Comparison of ENCODE assay signal across 8 cellular contexts in genomic region chr2:189412330-189412953, GRCh38. TPM values are rescaled to one million over a fixed set of nuclear protein-coding genes. Genes with fewer than 3 reads are reported as not detected.
DNase-seq lines count a peak whose midpoint lies in the region; ATAC-seq and TF ChIP-seq lines count a peak whose summit lies in the region.

No MANE protein-coding gene starts in this region.

- peak overlapping the region; percentile 61 for H2AFZ ChIP-seq in GM23248

- H3K27ac ChIP-seq in GM23248 (peak overlapping the region; percentile 76), coronary artery (peak overlapping the region; percentile 21 to 59), mesendoderm (ENCODE audit: low read depth, low read length) (no peak overlapping the region), stomach smooth muscle (ENCODE audit: low read length) (peak overlapping the region; percentile 63)

- no peak overlapping the region for H3K23ac ChIP-seq in mesendoderm (ENCODE audit: low read length)

- H3K4me1 ChIP-seq in GM23248 (ENCODE audit: insufficient read depth) (peaks cover 39% of the 10 kb centered on the region), mesendoderm (ENCODE audit: control insufficient read depth, low read depth, low read length) (no peaks in the 10 kb centered on the region), stomach smooth muscle (ENCODE audit: control insufficient read depth, insufficient read depth, low read length) (peaks cover 5% of the 10 kb centered on the region)

- H3K9me3 Mint-ChIP-seq in T-cell = no peaks in the 10 kb centered on the region

- H3F3A ChIP-seq in GM23248 (ENCODE audit: insufficient read depth) = peaks cover 23% of the 10 kb centered on the region

- no peak overlapping the region for H4K8ac ChIP-seq in mesendoderm (ENCODE audit: low read depth, low read length)

- no peak overlapping the region for H2BK120ac ChIP-seq in mesendoderm (ENCODE audit: low read depth, low read length)

- POLR2A ChIA-PET in T-cell (lab: Charles Lee) = interaction anchor here in 1 of 2 donors (0.6 kb wide), 1 partner anchor 343 kb away, joined by 3 read pairs; no protein-coding TSS in a partner anchor

- H3K9me3 ChIP-seq in GM23248 (ENCODE audit: low read depth) (no peaks in the 10 kb centered on the region), stomach smooth muscle (ENCODE audit: control insufficient read depth in 2 of 2, low read length in 2 of 2) (no peaks in the 10 kb centered on the region)

- H3K36me3 Mint-ChIP-seq in T-cell = no peaks in the 10 kb centered on the region

- H3K4me3 Mint-ChIP-seq in T-cell = no peak overlapping the region

- peak overlapping the region; percentile 77 for H3K4me2 ChIP-seq in GM23248 (ENCODE audit: unreplicated experiment)
- no peak overlapping the region for H3K4me2 ChIP-seq in mesendoderm (ENCODE audit: low read length)

- no peaks in the 10 kb centered on the region for H3K36me3 ChIP-seq in GM23248 (ENCODE audit: low read depth)
- H3K36me3 ChIP-seq in mesendoderm (ENCODE audit: control insufficient read depth, insufficient read depth, low read length) = no peaks in the 10 kb centered on the region
- no peaks in the 10 kb centered on the region for H3K36me3 ChIP-seq in stomach smooth muscle (ENCODE audit: control insufficient read depth in 2 of 2, insufficient read depth in 2 of 2, low read length in 2 of 2)

- H3K79me1 ChIP-seq in mesendoderm (ENCODE audit: low read length) = no peaks in the 10 kb centered on the region

- peak; percentile 47 for TF ChIP-seq CTCF in coronary artery (IDR thresholded peaks at IDR 0.05)

- DNase-seq in SIG-M5 treated with dmso at 0.1 percent for 504 hours (lab: John Stamatoyannopoulos, UW; ENCODE audit: unreplicated experiment) = peak; percentile 31
- DNase-seq in SIG-M5 (lab: John Stamatoyannopoulos, UW) = no peak
- DNase-seq in GM23248 = peak; percentile 65
- peak; percentile 53 for DNase-seq in M059J (ENCODE audit: low read depth)
- peak in 29 of 34 experiments; percentile 2 to 53 (median 22) for DNase-seq in T-cell
- no peak for DNase-seq in coronary artery (ENCODE audit: low spot score)
- peak; percentile 48 for DNase-seq in mesendoderm

- H3K9me2 ChIP-seq in GM23248 (ENCODE audit: insufficient read depth) = no peaks in the 10 kb centered on the region

- in situ Hi-C loops in GM23248 (cut with MboI) = loop anchor here (25.0 kb wide), 1 partner anchor 875 kb away; no protein-coding TSS in a partner anchor

- peak overlapping the region; percentile 74 for H2BK15ac ChIP-seq in mesendoderm (replicated peaks; ENCODE audit: low read depth)

- H3K27me3 ChIP-seq in GM23248 (replicated peaks; ENCODE audit: insufficient read depth) = no peaks in the 10 kb centered on the region
- no peaks in the 10 kb centered on the region for H3K27me3 ChIP-seq in mesendoderm (ENCODE audit: insufficient read depth, low read length, poor library complexity)
- no peaks in the 10 kb centered on the region for H3K27me3 ChIP-seq in stomach smooth muscle (ENCODE audit: control insufficient read depth in 1 of 2, insufficient read depth in 2 of 2, low read length in 2 of 2)

- H2AK5ac ChIP-seq in mesendoderm (ENCODE audit: low read length) = no peak overlapping the region

- H3K27ac Mint-ChIP-seq in T-cell = no peak overlapping the region

- no peak overlapping the region for H3K18ac ChIP-seq in mesendoderm (ENCODE audit: low read length)

- peaks cover 8 to 11% (median 10%) of the 10 kb centered on the region in 3 donors for H3K4me1 Mint-ChIP-seq in T-cell

- CTCF ChIA-PET in T-cell (lab: Charles Lee) = interaction anchor here (0.6 to 3.4 kb wide), 12 partner anchors 9 to 1913 kb away, joined by 3 to 18 read pairs (median 5); no protein-coding TSS in a partner anchor

- H3K79me2 ChIP-seq in GM23248 (ENCODE audit: insufficient read depth) (no peaks in the 10 kb centered on the region), mesendoderm (ENCODE audit: control insufficient read depth, insufficient read depth, low read length) (no peaks in the 10 kb centered on the region)

- H4K5ac ChIP-seq in mesendoderm (ENCODE audit: low read length) = no peak overlapping the region

- H2BK5ac ChIP-seq in mesendoderm (ENCODE audit: low read length) = no peak overlapping the region

- H3K27me3 Mint-ChIP-seq in T-cell = no peaks in the 10 kb centered on the region

- peak in 2 of 4 experiments; percentile 52 to 57 for ATAC-seq in T-cell (replicated peaks in 1 of 4)

- H3K56ac ChIP-seq in mesendoderm (ENCODE audit: low read length) = no peak overlapping the region

- WGBS in GM23248 (ENCODE audit: low coverage in 1 of 2, low lambda C conversion rate in 2 of 2, missing lambda C conversion rate in 2 of 2), 2 experiments = 25 to 31% methylated on average over 4 of the region's 4 CpGs
- no CpG with 5 or more reads among the region's 4 CpGs for WGBS in mesendoderm (ENCODE audit: extremely low coverage, insufficient coverage, low lambda C conversion rate)

- no peaks in the 10 kb centered on the region for H4K20me1 ChIP-seq in GM23248 (ENCODE audit: insufficient read depth)

- H3K4me3 ChIP-seq in GM23248 (peak overlapping the region; percentile 52), coronary artery (peak overlapping the region; percentile 18), mesendoderm (ENCODE audit: low read length) (no peak overlapping the region), stomach smooth muscle (ENCODE audit: low read length in 2 of 2) (no peak overlapping the region)

- H3K9ac ChIP-seq in GM23248 = peak overlapping the region; percentile 57
- H3K9ac ChIP-seq in mesendoderm (ENCODE audit: low read length) = no peak overlapping the region
- peak overlapping the region in 1 of 2 donors; percentile 11 for H3K9ac ChIP-seq in stomach smooth muscle (ENCODE audit: low read length in 2 of 2)

- no peak overlapping the region for H3K4ac ChIP-seq in mesendoderm (ENCODE audit: low read depth, low read length)

RNA-seq across cellular contexts. Expression of gene WDR75, which starts 28.8 kb away (rescaled TPM):
- total RNA-seq in GM23248 (2014; rRNA removed; shearing (Covaris generic)) = 30.5 and 44.1 TPM in 2 replicates
- polyA plus RNA-seq in GM23248 (2016; fragmentation: Nextera tagmentation; extraction: Ambion mirVana) = 22.9 and 25.8 TPM in 2 replicates
- 32.0 and 36.9 TPM in 2 replicates for total RNA-seq in M059J (2014; rRNA removed; shearing (Covaris generic))
- 10 to 100 TPM; 44.4 to 61.7 (median 49.7) TPM for total RNA-seq in T-cell
- 87.9 TPM for polyA plus RNA-seq in mesendoderm (2013, experiment 1 of 2)
- 85.0 TPM for polyA plus RNA-seq in mesendoderm (2013, experiment 2 of 2)

Comparison
In these comparisons a context has a peak if more than half of its experiments do, and no peak if none do; other contexts are left out.
1. DNase-seq: peak in SIG-M5 treated with dmso at 0.1 percent for 504 hours (single experiment), GM23248 (single experiment), M059J (single experiment), T-cell (29 of 34) and mesendoderm (single experiment); none in SIG-M5 (single experiment) and coronary artery (single experiment).
2. H3K4me3 ChIP-seq: peak in GM23248 (single experiment) and coronary artery (single experiment); none in mesendoderm (single experiment) and stomach smooth muscle (0 of 2).